ENCODE assay signal across 1 cellular context in genomic region chrX:17161991-17162390, GRCh38.
TF ChIP-seq lines count a peak whose summit lies in the region.

No MANE protein-coding gene starts in this region.

TF ChIP-seq in H1, 55 proteins besides CTCF, POLR2A, EP300 and RAD21 (continued from another document):
- no peak for TF ChIP-seq CHD7 (IDR thresholded peaks at IDR 0.05; ENCODE audit: insufficient replicate concordance, low read length)
- no peak for TF ChIP-seq GTF2F1 (IDR thresholded peaks at IDR 0.05; ENCODE audit: borderline replicate concordance, low read depth, low read length)
- no peak for TF ChIP-seq SP2 (IDR thresholded peaks at IDR 0.05; ENCODE audit: low read length)
